In the genomic region with DNA sequence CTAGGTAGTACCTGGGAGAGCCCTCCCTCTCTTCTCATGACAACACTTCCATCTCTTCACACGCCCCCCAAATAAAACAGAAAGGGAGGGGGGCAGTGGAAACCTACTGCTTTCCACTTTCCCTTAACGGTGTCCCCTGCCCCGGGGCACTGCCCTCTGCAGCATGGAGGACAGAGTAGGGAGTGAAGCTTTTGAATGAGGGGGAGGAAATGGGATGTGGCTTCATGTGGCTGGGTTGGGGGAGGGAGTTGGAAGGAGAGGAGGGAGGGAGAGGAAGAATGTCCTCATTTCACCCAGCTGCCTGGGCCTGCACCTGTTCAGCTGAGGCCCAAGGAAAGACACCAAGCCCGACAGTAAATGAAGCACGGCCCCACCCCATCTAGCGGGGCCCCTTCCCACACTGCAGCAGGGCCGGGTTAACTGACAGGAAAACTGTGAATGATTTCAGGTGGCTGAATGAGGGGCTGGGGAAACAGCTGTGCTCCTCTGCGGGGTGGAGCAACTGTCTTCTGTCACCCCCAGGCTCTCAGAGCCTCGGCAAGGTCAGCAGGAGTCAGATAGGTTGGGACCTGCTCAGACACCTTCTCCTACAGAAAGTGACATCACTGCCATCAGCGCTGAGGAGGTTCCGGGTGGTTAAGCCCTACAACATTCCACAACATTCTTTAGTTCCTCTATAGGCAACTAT, we compare ENCODE assay signal across 8 cellular contexts. TPM values are rescaled to one million over a fixed set of nuclear protein-coding genes. Genes with fewer than 3 reads are reported as not detected.
DNase-seq lines count a peak whose midpoint lies in the region; ATAC-seq and TF ChIP-seq lines count a peak whose summit lies in the region.

No MANE protein-coding gene starts in this region.

- no peaks in the 10 kb centered on the region for H3K27me3 ChIP-seq in DOHH2 (ENCODE audit: control insufficient read depth, low read length)
- H3K27me3 ChIP-seq in gastroesophageal sphincter: no peaks in the 10 kb centered on the region

- H3K4me2 ChIP-seq in DOHH2 (ENCODE audit: low read length): peak overlapping the region; percentile 65

- H3F3A ChIP-seq in DOHH2 (ENCODE audit: control insufficient read depth, insufficient read depth): peaks cover 45% of the 10 kb centered on the region

- H3K27ac Mint-ChIP-seq in T-helper 17 cell (peak overlapping the region; percentile 87), HFFc6 (no peak overlapping the region)

- H3K27ac ChIP-seq in DOHH2 (ENCODE audit: low read depth, low read length) (peak overlapping the region; percentile 90), gastroesophageal sphincter (no peak overlapping the region)

- H3K36me3 ChIP-seq in DOHH2 (ENCODE audit: control insufficient read depth, low read length): peaks cover 8% of the 10 kb centered on the region; the same call in 1 of the 2 replicates
- H3K36me3 ChIP-seq in gastroesophageal sphincter: peaks cover 0 to 4% of the 10 kb centered on the region in 2 donors

- ATAC-seq in HG03571 (IDR thresholded peaks at IDR 0.05; ENCODE audit: unreplicated experiment) (peak; percentile 46), T-helper 17 cell (peak; percentile 62), gastroesophageal sphincter (no peak)

- H3K4me3 Mint-ChIP-seq in T-helper 17 cell (peak overlapping the region; percentile 53), HFFc6 (no peak overlapping the region)

- peaks cover 8% of the 10 kb centered on the region for H3K79me2 ChIP-seq in DOHH2 (ENCODE audit: control insufficient read depth, low read length)

- H3K27me3 Mint-ChIP-seq in T-helper 17 cell: no peaks in the 10 kb centered on the region
- peaks cover 9% of the 10 kb centered on the region for H3K27me3 Mint-ChIP-seq in HFFc6 (ENCODE audit: insufficient read depth)

- no peak for TF ChIP-seq POLR2A in gastroesophageal sphincter (IDR thresholded peaks at IDR 0.05)

- TF ChIP-seq CTCF in DOHH2 (IDR thresholded peaks at IDR 0.05; ENCODE audit: low read depth, low read length, poor library complexity, severe bottlenecking): peak; percentile 25
- no peak for TF ChIP-seq CTCF in gastroesophageal sphincter (IDR thresholded peaks at IDR 0.05)
- TF ChIP-seq CTCF in GM20000 (IDR thresholded peaks at IDR 0.05; ENCODE audit: extremely low read depth, missing control alignments): no peak
- TF ChIP-seq CTCF in HFFc6 (IDR thresholded peaks at IDR 0.05): no peak

- TF ChIP-seq EP300 in gastroesophageal sphincter (IDR thresholded peaks at IDR 0.05): no peak

- H3K9me2 ChIP-seq in DOHH2 (replicated peaks; ENCODE audit: control insufficient read depth, low read length): no peaks in the 10 kb centered on the region

- H3K36me3 Mint-ChIP-seq in T-helper 17 cell (ENCODE audit: low read depth): no peaks in the 10 kb centered on the region
- no peaks in the 10 kb centered on the region for H3K36me3 Mint-ChIP-seq in HFFc6 (ENCODE audit: low read depth)

- H3K4me1 Mint-ChIP-seq in T-helper 17 cell (peaks cover 60% of the 10 kb centered on the region), HFFc6 (ENCODE audit: low read depth) (peaks cover 13% of the 10 kb centered on the region)

- H3K4me1 ChIP-seq in DOHH2 (ENCODE audit: control insufficient read depth, low read length): peaks cover 82% of the 10 kb centered on the region
- H3K4me1 ChIP-seq in gastroesophageal sphincter: peaks cover 0 to 28% (median 0%) of the 10 kb centered on the region in 3 donors

- no peak for DNase-seq in T-helper 17 cell
- peak; percentile 76 for DNase-seq in iPS-NIHi7 (ENCODE audit: extremely low spot score)
- no peak for DNase-seq in GM20000 (ENCODE audit: low spot score)
- DNase-seq in medulla oblongata (ENCODE audit: extremely low spot score): no peak
- DNase-seq in HFFc6: no peak

- peak overlapping the region; percentile 65 for H3K4me3 ChIP-seq in DOHH2 (ENCODE audit: low read length)
- no peak overlapping the region for H3K4me3 ChIP-seq in gastroesophageal sphincter

- 20 to 46% methylated on average over 1 to 5 of the region's 11 CpGs for WGBS in gastroesophageal sphincter (ENCODE audit: low coverage in 1 of 2), 2 donors

- H3K9me3 ChIP-seq in DOHH2 (ENCODE audit: control insufficient read depth, insufficient read depth, low read length) (no peaks in the 10 kb centered on the region), T-helper 17 cell (ENCODE audit: control insufficient read depth, low read length, poor library complexity, severe bottlenecking) (no peaks in the 10 kb centered on the region), gastroesophageal sphincter (no peaks in the 10 kb centered on the region)

- no peaks in the 10 kb centered on the region for H3K9me3 Mint-ChIP-seq in HFFc6

- no peaks in the 10 kb centered on the region for H4K20me1 ChIP-seq in DOHH2 (ENCODE audit: control insufficient read depth, insufficient read depth, low read depth, low read length)

RNA-seq across cellular contexts. Expression of a gene that starts 40.0 kb away (rescaled TPM):
- total RNA-seq in T-helper 17 cell: 10 to 100 TPM; 28.7 to 35.3 TPM
- total RNA-seq in gastroesophageal sphincter: 10 to 100 TPM; 16.8 to 33.6 (median 24.2) TPM
- total RNA-seq in HFFc6 (2021; fragmentation: NEBNext Ultra II Directional; extraction: Animal tissue kit (Norgen Biotek cat#: 25700)): 10 to 100 TPM; 14.9 to 19.0 (median 16.0) TPM
